In the genomic region with DNA sequence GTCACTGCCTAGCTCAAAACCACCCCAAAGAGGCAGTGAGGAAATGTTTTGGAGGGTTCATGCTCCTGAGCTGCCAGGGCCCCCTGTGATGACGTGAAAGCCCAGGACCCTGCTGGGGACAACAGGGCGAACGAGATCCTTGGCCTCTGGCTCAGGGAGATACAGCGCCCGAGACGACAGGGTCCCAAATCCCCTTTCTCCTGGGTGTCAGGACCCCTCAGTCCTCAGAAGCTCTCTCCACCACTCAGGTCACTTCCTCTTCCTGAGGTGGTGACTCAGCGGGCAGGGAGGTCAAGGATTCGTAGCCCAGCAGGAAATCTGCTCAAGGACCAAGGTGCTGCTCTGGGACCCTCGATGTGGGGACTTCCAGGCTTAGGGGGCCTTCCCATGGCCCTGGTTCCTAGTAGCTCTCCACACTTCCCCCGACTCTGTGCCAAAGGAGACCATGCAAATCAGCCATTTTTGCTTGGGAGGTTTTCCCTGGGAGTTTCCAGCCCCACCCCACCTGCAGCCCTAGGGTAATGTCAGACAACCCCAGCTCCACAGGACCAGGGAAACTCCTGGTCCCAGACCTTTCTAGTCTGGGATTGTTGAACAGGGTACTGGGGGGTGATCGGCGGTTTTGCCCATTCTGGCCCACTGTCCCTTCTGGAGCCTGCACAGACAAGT, we compare ENCODE assay signal across 1 cellular context.
TF ChIP-seq lines count a peak whose summit lies in the region.

No MANE protein-coding gene starts in this region.

TF ChIP-seq in GM12878, 131 proteins besides CTCF, POLR2A, EP300 and RAD21 (continues in another document):
- TF ChIP-seq, protein P1, sequence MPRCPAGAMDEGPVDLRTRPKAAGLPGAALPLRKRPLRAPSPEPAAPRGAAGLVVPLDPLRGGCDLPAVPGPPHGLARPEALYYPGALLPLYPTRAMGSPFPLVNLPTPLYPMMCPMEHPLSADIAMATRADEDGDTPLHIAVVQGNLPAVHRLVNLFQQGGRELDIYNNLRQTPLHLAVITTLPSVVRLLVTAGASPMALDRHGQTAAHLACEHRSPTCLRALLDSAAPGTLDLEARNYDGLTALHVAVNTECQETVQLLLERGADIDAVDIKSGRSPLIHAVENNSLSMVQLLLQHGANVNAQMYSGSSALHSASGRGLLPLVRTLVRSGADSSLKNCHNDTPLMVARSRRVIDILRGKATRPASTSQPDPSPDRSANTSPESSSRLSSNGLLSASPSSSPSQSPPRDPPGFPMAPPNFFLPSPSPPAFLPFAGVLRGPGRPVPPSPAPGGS (IDR thresholded peaks at IDR 0.05; ENCODE audit: borderline replicate concordance, insufficient read depth, low read depth, low read length, poor library complexity, severe bottlenecking) = no peak
- TF ChIP-seq, protein P2, sequence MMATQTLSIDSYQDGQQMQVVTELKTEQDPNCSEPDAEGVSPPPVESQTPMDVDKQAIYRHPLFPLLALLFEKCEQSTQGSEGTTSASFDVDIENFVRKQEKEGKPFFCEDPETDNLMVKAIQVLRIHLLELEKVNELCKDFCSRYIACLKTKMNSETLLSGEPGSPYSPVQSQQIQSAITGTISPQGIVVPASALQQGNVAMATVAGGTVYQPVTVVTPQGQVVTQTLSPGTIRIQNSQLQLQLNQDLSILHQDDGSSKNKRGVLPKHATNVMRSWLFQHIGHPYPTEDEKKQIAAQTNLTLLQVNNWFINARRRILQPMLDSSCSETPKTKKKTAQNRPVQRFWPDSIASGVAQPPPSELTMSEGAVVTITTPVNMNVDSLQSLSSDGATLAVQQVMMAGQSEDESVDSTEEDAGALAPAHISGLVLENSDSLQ (IDR thresholded peaks at IDR 0.05) = no peak
- no peak for TF ChIP-seq SMAD1 (IDR thresholded peaks at IDR 0.05; ENCODE audit: low read depth, partially characterized antibody)
- peak; percentile 68 for TF ChIP-seq NR2F1 (conservative IDR thresholded peaks at IDR 0.05)
- 0 out of 2 replicates have a peak, but pooled peaks have one; percentile 3 for TF ChIP-seq RUNX3 (IDR thresholded peaks at IDR 0.05; ENCODE audit: low read length)
- TF ChIP-seq SUZ12 (IDR thresholded peaks at IDR 0.05; ENCODE audit: unreplicated experiment) = no peak
- no peak for TF ChIP-seq MEF2A (IDR thresholded peaks at IDR 0.05; ENCODE audit: insufficient read depth, low read depth, low read length)
- TF ChIP-seq EED (IDR thresholded peaks at IDR 0.05; ENCODE audit: low read depth) = peak; percentile 89
- no peak for TF ChIP-seq BACH1 (IDR thresholded peaks at IDR 0.05; ENCODE audit: borderline replicate concordance)
- TF ChIP-seq NFYA (IDR thresholded peaks at IDR 0.05; ENCODE audit: borderline replicate concordance, low read depth, low read length) = no peak
- no peak for TF ChIP-seq RBBP5 (conservative IDR thresholded peaks at IDR 0.05)
- TF ChIP-seq POLR2AphosphoS5 (IDR thresholded peaks at IDR 0.05; ENCODE audit: low read length) = no peak
- TF ChIP-seq CREM (IDR thresholded peaks at IDR 0.05; ENCODE audit: low read depth) = 0 out of 2 replicates have a peak, but pooled peaks have one; percentile 7
- TF ChIP-seq LARP7 (IDR thresholded peaks at IDR 0.05) = 0 out of 2 replicates have a peak, but pooled peaks have one; percentile 37
- TF ChIP-seq, protein P3, sequence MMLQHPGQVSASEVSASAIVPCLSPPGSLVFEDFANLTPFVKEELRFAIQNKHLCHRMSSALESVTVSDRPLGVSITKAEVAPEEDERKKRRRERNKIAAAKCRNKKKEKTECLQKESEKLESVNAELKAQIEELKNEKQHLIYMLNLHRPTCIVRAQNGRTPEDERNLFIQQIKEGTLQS (IDR thresholded peaks at IDR 0.05; ENCODE audit: borderline replicate concordance, extremely low read depth, low read depth, low read length) = no peak
- TF ChIP-seq RELA (IDR thresholded peaks at IDR 0.05; ENCODE audit: borderline replicate concordance, partially characterized antibody) = no peak
- TF ChIP-seq HDAC2 (IDR thresholded peaks at IDR 0.05) = no peak
- peak; percentile 54 to 58; a peak in 2 of 4 replicates for TF ChIP-seq IKZF2 (IDR thresholded peaks at IDR 0.05)
- no peak for TF ChIP-seq NR2C2 (IDR thresholded peaks at IDR 0.05; ENCODE audit: borderline replicate concordance, control insufficient read depth, insufficient read length, low read depth)
- TF ChIP-seq HDGF (IDR thresholded peaks at IDR 0.05) = no peak
- TF ChIP-seq, protein P4, sequence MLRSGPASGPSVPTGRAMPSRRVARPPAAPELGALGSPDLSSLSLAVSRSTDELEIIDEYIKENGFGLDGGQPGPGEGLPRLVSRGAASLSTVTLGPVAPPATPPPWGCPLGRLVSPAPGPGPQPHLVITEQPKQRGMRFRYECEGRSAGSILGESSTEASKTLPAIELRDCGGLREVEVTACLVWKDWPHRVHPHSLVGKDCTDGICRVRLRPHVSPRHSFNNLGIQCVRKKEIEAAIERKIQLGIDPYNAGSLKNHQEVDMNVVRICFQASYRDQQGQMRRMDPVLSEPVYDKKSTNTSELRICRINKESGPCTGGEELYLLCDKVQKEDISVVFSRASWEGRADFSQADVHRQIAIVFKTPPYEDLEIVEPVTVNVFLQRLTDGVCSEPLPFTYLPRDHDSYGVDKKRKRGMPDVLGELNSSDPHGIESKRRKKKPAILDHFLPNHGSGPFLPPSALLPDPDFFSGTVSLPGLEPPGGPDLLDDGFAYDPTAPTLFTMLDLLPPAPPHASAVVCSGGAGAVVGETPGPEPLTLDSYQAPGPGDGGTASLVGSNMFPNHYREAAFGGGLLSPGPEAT (IDR thresholded peaks at IDR 0.05; ENCODE audit: low read depth) = peak; percentile 77
- TF ChIP-seq, protein P5, sequence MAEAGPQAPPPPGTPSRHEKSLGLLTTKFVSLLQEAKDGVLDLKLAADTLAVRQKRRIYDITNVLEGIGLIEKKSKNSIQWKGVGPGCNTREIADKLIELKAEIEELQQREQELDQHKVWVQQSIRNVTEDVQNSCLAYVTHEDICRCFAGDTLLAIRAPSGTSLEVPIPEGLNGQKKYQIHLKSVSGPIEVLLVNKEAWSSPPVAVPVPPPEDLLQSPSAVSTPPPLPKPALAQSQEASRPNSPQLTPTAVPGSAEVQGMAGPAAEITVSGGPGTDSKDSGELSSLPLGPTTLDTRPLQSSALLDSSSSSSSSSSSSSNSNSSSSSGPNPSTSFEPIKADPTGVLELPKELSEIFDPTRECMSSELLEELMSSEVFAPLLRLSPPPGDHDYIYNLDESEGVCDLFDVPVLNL (IDR thresholded peaks at IDR 0.05; ENCODE audit: low read depth, low read length) = no peak
- no peak for TF ChIP-seq RFX5 (IDR thresholded peaks at IDR 0.05; ENCODE audit: low read depth, low read length)
- TF ChIP-seq, protein P6, sequence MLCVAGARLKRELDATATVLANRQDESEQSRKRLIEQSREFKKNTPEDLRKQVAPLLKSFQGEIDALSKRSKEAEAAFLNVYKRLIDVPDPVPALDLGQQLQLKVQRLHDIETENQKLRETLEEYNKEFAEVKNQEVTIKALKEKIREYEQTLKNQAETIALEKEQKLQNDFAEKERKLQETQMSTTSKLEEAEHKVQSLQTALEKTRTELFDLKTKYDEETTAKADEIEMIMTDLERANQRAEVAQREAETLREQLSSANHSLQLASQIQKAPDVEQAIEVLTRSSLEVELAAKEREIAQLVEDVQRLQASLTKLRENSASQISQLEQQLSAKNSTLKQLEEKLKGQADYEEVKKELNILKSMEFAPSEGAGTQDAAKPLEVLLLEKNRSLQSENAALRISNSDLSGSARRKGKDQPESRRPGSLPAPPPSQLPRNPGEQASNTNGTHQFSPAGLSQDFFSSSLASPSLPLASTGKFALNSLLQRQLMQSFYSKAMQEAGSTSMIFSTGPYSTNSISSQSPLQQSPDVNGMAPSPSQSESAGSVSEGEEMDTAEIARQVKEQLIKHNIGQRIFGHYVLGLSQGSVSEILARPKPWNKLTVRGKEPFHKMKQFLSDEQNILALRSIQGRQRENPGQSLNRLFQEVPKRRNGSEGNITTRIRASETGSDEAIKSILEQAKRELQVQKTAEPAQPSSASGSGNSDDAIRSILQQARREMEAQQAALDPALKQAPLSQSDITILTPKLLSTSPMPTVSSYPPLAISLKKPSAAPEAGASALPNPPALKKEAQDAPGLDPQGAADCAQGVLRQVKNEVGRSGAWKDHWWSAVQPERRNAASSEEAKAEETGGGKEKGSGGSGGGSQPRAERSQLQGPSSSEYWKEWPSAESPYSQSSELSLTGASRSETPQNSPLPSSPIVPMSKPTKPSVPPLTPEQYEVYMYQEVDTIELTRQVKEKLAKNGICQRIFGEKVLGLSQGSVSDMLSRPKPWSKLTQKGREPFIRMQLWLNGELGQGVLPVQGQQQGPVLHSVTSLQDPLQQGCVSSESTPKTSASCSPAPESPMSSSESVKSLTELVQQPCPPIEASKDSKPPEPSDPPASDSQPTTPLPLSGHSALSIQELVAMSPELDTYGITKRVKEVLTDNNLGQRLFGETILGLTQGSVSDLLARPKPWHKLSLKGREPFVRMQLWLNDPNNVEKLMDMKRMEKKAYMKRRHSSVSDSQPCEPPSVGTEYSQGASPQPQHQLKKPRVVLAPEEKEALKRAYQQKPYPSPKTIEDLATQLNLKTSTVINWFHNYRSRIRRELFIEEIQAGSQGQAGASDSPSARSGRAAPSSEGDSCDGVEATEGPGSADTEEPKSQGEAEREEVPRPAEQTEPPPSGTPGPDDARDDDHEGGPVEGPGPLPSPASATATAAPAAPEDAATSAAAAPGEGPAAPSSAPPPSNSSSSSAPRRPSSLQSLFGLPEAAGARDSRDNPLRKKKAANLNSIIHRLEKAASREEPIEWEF (IDR thresholded peaks at IDR 0.05; ENCODE audit: insufficient replicate concordance, low read depth, low read length) = no peak
- TF ChIP-seq, protein P7, sequence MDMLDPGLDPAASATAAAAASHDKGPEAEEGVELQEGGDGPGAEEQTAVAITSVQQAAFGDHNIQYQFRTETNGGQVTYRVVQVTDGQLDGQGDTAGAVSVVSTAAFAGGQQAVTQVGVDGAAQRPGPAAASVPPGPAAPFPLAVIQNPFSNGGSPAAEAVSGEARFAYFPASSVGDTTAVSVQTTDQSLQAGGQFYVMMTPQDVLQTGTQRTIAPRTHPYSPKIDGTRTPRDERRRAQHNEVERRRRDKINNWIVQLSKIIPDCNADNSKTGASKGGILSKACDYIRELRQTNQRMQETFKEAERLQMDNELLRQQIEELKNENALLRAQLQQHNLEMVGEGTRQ (IDR thresholded peaks at IDR 0.05; ENCODE audit: borderline replicate concordance, low read depth, low read length) = no peak
- no peak for TF ChIP-seq POLR2AphosphoS2 (IDR thresholded peaks at IDR 0.05; ENCODE audit: low read depth, low read length)
- no peak for TF ChIP-seq EZH2 (IDR thresholded peaks at IDR 0.05; ENCODE audit: borderline replicate concordance, control insufficient read depth, low read depth, low read length)
- TF ChIP-seq, protein P8, sequence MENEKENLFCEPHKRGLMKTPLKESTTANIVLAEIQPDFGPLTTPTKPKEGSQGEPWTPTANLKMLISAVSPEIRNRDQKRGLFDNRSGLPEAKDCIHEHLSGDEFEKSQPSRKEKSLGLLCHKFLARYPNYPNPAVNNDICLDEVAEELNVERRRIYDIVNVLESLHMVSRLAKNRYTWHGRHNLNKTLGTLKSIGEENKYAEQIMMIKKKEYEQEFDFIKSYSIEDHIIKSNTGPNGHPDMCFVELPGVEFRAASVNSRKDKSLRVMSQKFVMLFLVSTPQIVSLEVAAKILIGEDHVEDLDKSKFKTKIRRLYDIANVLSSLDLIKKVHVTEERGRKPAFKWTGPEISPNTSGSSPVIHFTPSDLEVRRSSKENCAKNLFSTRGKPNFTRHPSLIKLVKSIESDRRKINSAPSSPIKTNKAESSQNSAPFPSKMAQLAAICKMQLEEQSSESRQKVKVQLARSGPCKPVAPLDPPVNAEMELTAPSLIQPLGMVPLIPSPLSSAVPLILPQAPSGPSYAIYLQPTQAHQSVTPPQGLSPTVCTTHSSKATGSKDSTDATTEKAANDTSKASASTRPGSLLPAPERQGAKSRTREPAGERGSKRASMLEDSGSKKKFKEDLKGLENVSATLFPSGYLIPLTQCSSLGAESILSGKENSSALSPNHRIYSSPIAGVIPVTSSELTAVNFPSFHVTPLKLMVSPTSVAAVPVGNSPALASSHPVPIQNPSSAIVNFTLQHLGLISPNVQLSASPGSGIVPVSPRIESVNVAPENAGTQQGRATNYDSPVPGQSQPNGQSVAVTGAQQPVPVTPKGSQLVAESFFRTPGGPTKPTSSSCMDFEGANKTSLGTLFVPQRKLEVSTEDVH (IDR thresholded peaks at IDR 0.05; ENCODE audit: low read depth, partially characterized antibody) = no peak
- no peak for TF ChIP-seq CBFB (IDR thresholded peaks at IDR 0.05; ENCODE audit: low read depth)
- no peak for TF ChIP-seq ETV6 (conservative IDR thresholded peaks at IDR 0.05 in 1 of 2, IDR thresholded peaks at IDR 0.05 in 1 of 2; ENCODE audit: borderline replicate concordance in 1 of 2, low read depth in 1 of 2)
- TF ChIP-seq, protein P9, sequence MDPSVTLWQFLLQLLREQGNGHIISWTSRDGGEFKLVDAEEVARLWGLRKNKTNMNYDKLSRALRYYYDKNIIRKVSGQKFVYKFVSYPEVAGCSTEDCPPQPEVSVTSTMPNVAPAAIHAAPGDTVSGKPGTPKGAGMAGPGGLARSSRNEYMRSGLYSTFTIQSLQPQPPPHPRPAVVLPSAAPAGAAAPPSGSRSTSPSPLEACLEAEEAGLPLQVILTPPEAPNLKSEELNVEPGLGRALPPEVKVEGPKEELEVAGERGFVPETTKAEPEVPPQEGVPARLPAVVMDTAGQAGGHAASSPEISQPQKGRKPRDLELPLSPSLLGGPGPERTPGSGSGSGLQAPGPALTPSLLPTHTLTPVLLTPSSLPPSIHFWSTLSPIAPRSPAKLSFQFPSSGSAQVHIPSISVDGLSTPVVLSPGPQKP (IDR thresholded peaks at IDR 0.05; ENCODE audit: low read depth, low read length) = no peak
- peak; percentile 54 for TF ChIP-seq GATAD2B (conservative IDR thresholded peaks at IDR 0.05; ENCODE audit: low read depth)
- TF ChIP-seq SPI1 (IDR thresholded peaks at IDR 0.05; ENCODE audit: borderline replicate concordance, insufficient read depth, low read depth, low read length) = peak; percentile 84
- TF ChIP-seq ZNF207 (IDR thresholded peaks at IDR 0.05; ENCODE audit: borderline replicate concordance) = no peak
- no peak for TF ChIP-seq KLF5 (IDR thresholded peaks at IDR 0.05; ENCODE audit: partially characterized antibody)
- no peak for TF ChIP-seq TCF7 (IDR thresholded peaks at IDR 0.05; ENCODE audit: borderline replicate concordance)
